ENCODE assay signal across 9 cellular contexts in the genomic region with DNA sequence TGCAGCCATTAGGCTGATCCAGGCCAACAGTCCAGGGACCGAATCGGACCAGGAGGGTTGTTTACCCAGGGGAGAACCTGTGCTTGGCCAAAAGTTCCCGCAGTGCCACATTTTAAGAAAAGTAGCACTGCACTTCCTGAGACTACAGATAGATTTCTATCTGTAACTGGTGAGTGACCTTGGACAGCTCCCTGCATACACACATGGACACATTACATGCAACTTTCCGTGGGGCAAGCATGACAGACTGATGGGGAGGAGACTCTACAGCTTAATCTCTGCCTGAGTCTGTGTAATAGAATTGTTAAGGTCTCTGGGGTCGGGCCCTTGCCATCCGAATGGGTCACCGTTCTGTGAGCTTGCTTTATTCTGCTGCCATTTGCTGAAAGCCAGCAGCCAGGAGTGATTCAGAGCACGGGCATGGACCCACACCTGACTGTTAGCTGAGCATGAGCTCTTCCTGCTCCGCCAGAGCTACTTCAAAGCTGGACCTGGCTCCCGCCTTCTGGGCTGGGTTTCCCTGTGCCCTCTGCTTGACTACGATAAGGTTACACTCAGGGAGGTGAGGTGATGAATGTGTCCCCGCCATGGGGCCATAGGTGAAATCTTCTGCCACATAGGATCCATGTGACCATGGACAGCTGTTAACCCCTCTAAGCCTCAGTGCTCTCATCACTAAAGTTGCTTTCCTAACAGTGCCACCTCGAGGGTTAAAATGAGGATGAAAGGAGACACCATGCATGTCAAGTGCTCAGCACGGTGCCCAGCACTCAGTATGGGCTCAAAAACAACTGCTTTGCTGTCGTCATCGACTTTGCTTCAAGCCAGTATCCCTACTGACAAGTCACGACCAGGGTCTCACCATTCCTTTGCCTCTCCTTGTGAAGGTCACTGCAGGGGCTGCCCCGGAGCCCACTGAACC.
DNase-seq lines count a peak whose midpoint lies in the region; ATAC-seq and TF ChIP-seq lines count a peak whose summit lies in the region.
"Had no signal": no experiment of that assay in that cellular context is flagged by ENCODE, and none has a peak within 500 bp of the region (broad histone marks: within the 10 kb centered on the region; RNA-seq: fewer than 3 reads in every experiment).

No MANE protein-coding gene starts in this region.

- peaks cover 57% of the 10 kb centered on the region for H3K27me3 ChIP-seq in HCT116 (ENCODE audit: insufficient read depth, low read length)
- peaks cover 0 to 9% (median 2%) of the 10 kb centered on the region in 4 donors for H3K27me3 ChIP-seq in liver (ENCODE audit: control insufficient read depth in 4 of 4, insufficient read depth in 4 of 4, low read length in 3 of 4)

- intact Hi-C loops in HCT116 (cut with micrococcal nuclease): no loop called here

- no peak for TF ChIP-seq RAD21 in HCT116 (IDR thresholded peaks at IDR 0.05; ENCODE audit: low read depth)
- no peak for TF ChIP-seq RAD21 in liver (IDR thresholded peaks at IDR 0.05)

- RAD21 ChIA-PET in HCT116 (lab: Charles Lee; ENCODE audit: low non-redundant PET in 1 of 2, low total read pairs in 2 of 2, uncharacterized antibody in 2 of 2, unreplicated experiment in 2 of 2): no interaction called here

- H3K9me2 ChIP-seq in HCT116 (ENCODE audit: insufficient read depth): no peaks in the 10 kb centered on the region

- H3K79me2 ChIP-seq in HCT116 (ENCODE audit: insufficient read depth, low read length): no peaks in the 10 kb centered on the region

- in situ Hi-C loops in astrocyte of the spinal cord (cut with HindIII; ENCODE audit: low sequenced_read_pairs): no loop called here

- H3K36me3 ChIP-seq in HCT116 (ENCODE audit: control insufficient read depth in 1 of 2, insufficient read depth in 2 of 2, low read length in 2 of 2) (no peaks in the 10 kb centered on the region), liver (ENCODE audit: control insufficient read depth in 4 of 4, insufficient read depth in 3 of 4, low read depth in 1 of 4, low read length in 3 of 4) (no peaks in the 10 kb centered on the region)
- H3K36me3 ChIP-seq: neutrophil had no signal

- POLR2A ChIA-PET in HCT116 (lab: Charles Lee): interaction anchor here (0.6 kb wide), 2 partner anchors 8 to 159 kb away, joined by 3 to 4 read pairs; no protein-coding TSS in a partner anchor

- no peak overlapping the region for H3K9ac ChIP-seq in HCT116 (ENCODE audit: low read length)
- no peak overlapping the region for H3K9ac ChIP-seq in liver (ENCODE audit: low read depth in 1 of 2, low read length in 2 of 2)

- 0 out of 2 replicates have a peak, but pooled peaks have one; percentile 34 for ATAC-seq in HCT116

- H2AFZ ChIP-seq in HCT116 (ENCODE audit: low read depth, low read length, poor library complexity, severe bottlenecking): no peak overlapping the region

- CTCF ChIA-PET in HCT116 (lab: Charles Lee): no interaction called here

- 35% methylated on average over 18 of the region's 18 CpGs for WGBS in liver

- no peaks in the 10 kb centered on the region for H3K9me3 ChIP-seq in HCT116 (ENCODE audit: control insufficient read depth in 1 of 2, insufficient read depth in 1 of 2, low read depth in 1 of 2, low read length in 2 of 2)
- H3K9me3 ChIP-seq in liver (ENCODE audit: control insufficient read depth in 4 of 4, low read length in 3 of 4): no peaks in the 10 kb centered on the region
- H3K9me3 ChIP-seq: neutrophil had no signal

- TF ChIP-seq POLR2A in HCT116 (IDR thresholded peaks at IDR 0.05; ENCODE audit: borderline replicate concordance, extremely low read depth, insufficient read depth, insufficient read length): no peak

- H3K4me1 ChIP-seq in HCT116 (ENCODE audit: control insufficient read depth in 1 of 2, insufficient read depth in 2 of 2, low read length in 2 of 2) (peaks cover 0 to 5% of the 10 kb centered on the region in 2 experiments; a peak in 2 of 4 replicates), liver (ENCODE audit: control insufficient read depth in 4 of 4, insufficient read depth in 4 of 4, low read length in 3 of 4) (no peaks in the 10 kb centered on the region)

- no TSS peak for BruUV-seq in HCT116 (replicated peaks; lab: Mats Ljungman, UMichigan)

- H4K20me1 ChIP-seq in HCT116 (ENCODE audit: insufficient read depth): no peaks in the 10 kb centered on the region

- H3K27ac ChIP-seq in HCT116 (ENCODE audit: low read depth, low read length): no peak overlapping the region
- no peak overlapping the region for H3K27ac ChIP-seq in liver (ENCODE audit: low read depth in 1 of 2, low read length in 2 of 2)
- H3K27ac ChIP-seq: neutrophil had no signal

- TF ChIP-seq CTCF in HCT116 (IDR thresholded peaks at IDR 0.05 in 2 of 3, conservative IDR thresholded peaks at IDR 0.05 in 1 of 3; ENCODE audit: borderline replicate concordance in 1 of 3, insufficient read depth in 1 of 3, low read depth in 2 of 3, low read length in 2 of 3) (no peak), astrocyte of the spinal cord (IDR thresholded peaks at IDR 0.05; ENCODE audit: low read depth, low read length) (no peak), liver (IDR thresholded peaks at IDR 0.05; ENCODE audit: low read depth, low read length, missing input control) (no peak)

- no peak for DNase-seq in HCT116 (ENCODE audit: low read depth, low spot score)
- DNase-seq in NCI-H2107 (lab: John Stamatoyannopoulos, UW): peak; percentile 50
- DNase-seq in astrocyte of the spinal cord (ENCODE audit: low read depth, low spot score): peak; percentile 11
- no peak for DNase-seq in ureter (ENCODE audit: low spot score)
- DNase-seq in midbrain (lab: John Stamatoyannopoulos, UW): no peak
- DNase-seq in NCI-H1105 treated with DMSO at 0.1 percent for 48 hours (lab: John Stamatoyannopoulos, UW): no peak
- DNase-seq: stimulated activated CD4-positive, alpha-beta T cell treated with anti-CD3 and anti-CD28 coated beads, Interleukin-4, amount 100 ng/mL, for 24 hours had no signal

- no peak overlapping the region for H3K4me2 ChIP-seq in HCT116 (ENCODE audit: low read length)

- H3K4me3 ChIP-seq in HCT116 (replicated peaks in 1 of 2; ENCODE audit: low read depth in 1 of 2, low read length in 2 of 2) (no peak overlapping the region), astrocyte of the spinal cord (ENCODE audit: low read depth, low read length) (no peak overlapping the region), liver (ENCODE audit: low read depth in 1 of 3, low read length in 3 of 3) (no peak overlapping the region)

TF ChIP-seq in HCT116, 20 proteins besides CTCF, POLR2A, EP300 and RAD21:
- TF ChIP-seq FOSL1 (IDR thresholded peaks at IDR 0.05; ENCODE audit: low read depth): no peak
- TF ChIP-seq, protein P1, sequence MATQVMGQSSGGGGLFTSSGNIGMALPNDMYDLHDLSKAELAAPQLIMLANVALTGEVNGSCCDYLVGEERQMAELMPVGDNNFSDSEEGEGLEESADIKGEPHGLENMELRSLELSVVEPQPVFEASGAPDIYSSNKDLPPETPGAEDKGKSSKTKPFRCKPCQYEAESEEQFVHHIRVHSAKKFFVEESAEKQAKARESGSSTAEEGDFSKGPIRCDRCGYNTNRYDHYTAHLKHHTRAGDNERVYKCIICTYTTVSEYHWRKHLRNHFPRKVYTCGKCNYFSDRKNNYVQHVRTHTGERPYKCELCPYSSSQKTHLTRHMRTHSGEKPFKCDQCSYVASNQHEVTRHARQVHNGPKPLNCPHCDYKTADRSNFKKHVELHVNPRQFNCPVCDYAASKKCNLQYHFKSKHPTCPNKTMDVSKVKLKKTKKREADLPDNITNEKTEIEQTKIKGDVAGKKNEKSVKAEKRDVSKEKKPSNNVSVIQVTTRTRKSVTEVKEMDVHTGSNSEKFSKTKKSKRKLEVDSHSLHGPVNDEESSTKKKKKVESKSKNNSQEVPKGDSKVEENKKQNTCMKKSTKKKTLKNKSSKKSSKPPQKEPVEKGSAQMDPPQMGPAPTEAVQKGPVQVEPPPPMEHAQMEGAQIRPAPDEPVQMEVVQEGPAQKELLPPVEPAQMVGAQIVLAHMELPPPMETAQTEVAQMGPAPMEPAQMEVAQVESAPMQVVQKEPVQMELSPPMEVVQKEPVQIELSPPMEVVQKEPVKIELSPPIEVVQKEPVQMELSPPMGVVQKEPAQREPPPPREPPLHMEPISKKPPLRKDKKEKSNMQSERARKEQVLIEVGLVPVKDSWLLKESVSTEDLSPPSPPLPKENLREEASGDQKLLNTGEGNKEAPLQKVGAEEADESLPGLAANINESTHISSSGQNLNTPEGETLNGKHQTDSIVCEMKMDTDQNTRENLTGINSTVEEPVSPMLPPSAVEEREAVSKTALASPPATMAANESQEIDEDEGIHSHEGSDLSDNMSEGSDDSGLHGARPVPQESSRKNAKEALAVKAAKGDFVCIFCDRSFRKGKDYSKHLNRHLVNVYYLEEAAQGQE (IDR thresholded peaks at IDR 0.05; ENCODE audit: low read depth): peak; percentile 69

TF ChIP-seq in liver, 16 proteins besides CTCF, POLR2A, EP300 and RAD21:
- no peak for TF ChIP-seq SP1 (IDR thresholded peaks at IDR 0.05)
- no peak for TF ChIP-seq EGR1 (IDR thresholded peaks at IDR 0.05; ENCODE audit: low read depth in 2 of 2)
- TF ChIP-seq RXRA (IDR thresholded peaks at IDR 0.05): no peak
- no peak for TF ChIP-seq JUND (IDR thresholded peaks at IDR 0.05)
- TF ChIP-seq GABPA (IDR thresholded peaks at IDR 0.05 in 1 of 2, conservative IDR thresholded peaks at IDR 0.05 in 1 of 2): no peak
- TF ChIP-seq, protein P1 (IDR thresholded peaks at IDR 0.05): peak; percentile 70

Comparison
In these comparisons a context has a peak if more than half of its experiments do, and no peak if none do; other contexts are left out.
1. DNase-seq: peak in NCI-H2107 (single experiment) and astrocyte of the spinal cord (single experiment); none in HCT116 (single experiment), ureter (single experiment), midbrain (single experiment) and NCI-H1105 treated with DMSO at 0.1 percent for 48 hours (single experiment).